In the genomic region with DNA sequence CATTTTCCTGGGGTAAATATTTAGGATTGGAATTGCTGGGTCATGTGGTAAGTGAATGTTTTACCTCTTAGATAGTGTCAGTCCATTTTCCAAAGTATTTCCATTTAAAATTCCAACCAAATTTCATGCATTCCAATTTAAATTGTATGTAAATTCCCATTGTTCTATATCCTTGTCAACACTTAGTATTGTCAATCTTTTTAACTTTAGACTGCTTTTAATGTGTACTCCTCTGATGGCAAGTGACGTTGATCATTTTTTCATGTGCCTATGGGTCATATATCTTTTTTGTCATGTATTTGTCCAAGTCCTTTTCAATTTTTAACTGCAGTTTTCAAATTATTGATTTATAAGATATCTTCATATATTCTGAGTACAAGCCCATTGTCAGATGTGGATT, we compare ENCODE assay signal across 2 cellular contexts.
TF ChIP-seq lines count a peak whose summit lies in the region.

No MANE protein-coding gene starts in this region.

TF ChIP-seq in HepG2, 621 proteins besides CTCF, POLR2A, EP300 and RAD21:
- TF ChIP-seq, protein P1, sequence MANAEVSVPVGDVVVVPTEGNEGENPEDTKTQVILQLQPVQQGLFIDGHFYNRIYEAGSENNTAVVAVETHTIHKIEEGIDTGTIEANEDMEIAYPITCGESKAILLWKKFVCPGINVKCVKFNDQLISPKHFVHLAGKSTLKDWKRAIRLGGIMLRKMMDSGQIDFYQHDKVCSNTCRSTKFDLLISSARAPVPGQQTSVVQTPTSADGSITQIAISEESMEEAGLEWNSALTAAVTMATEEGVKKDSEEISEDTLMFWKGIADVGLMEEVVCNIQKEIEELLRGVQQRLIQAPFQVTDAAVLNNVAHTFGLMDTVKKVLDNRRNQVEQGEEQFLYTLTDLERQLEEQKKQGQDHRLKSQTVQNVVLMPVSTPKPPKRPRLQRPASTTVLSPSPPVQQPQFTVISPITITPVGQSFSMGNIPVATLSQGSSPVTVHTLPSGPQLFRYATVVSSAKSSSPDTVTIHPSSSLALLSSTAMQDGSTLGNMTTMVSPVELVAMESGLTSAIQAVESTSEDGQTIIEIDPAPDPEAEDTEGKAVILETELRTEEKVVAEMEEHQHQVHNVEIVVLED (CRISPR knock-in tag; IDR thresholded peaks at IDR 0.05; ENCODE audit: borderline replicate concordance) = no peak
- TF ChIP-seq ZNF7 (CRISPR knock-in tag; IDR thresholded peaks at IDR 0.05) = peak; percentile 77; the same call in 1 of the 2 replicates

TF ChIP-seq in HEK293, 187 proteins besides CTCF, POLR2A, EP300 and RAD21 (continued from another document):
- TF ChIP-seq ZNF214 (tag by site-specific recombination; IDR thresholded peaks at IDR 0.05; ENCODE audit: borderline replicate concordance) = no peak
TF ChIP-seq in HEK293: peak in this region for 1.
